ENCODE assay signal across 34 cellular contexts in genomic region chr5:18008940-18009339, GRCh38.
DNase-seq lines count a peak whose midpoint lies in the region; ATAC-seq, FAIRE-seq and TF ChIP-seq lines count a peak whose summit lies in the region.
"Had no signal": no experiment of that assay in that cellular context is flagged by ENCODE, and none has a peak within 500 bp of the region (broad histone marks: within the 10 kb centered on the region; RNA-seq: fewer than 3 reads in every experiment).

No MANE protein-coding gene starts in this region.

- intact Hi-C loops in PC-3 (cut with micrococcal nuclease): loop anchor here (5.0 kb wide), 1 partner anchor 57 kb away; no protein-coding TSS in a partner anchor

- BruUV-seq in PC-3 (replicated peaks; lab: Mats Ljungman, UMichigan): no TSS peak

- H3K4me3 ChIP-seq in PC-3 (ENCODE audit: low read length) (no peak overlapping the region), BE2C (ENCODE audit: low read depth, low read length) (no peak overlapping the region)
- H3K4me3 ChIP-seq: A549; BLaER1; BLaER1 treated with 17β-estradiol and CSF1 and Interleukin-3, amounts not matched to agents 10 nM and 100 nM had no signal

- no peaks in the 10 kb centered on the region for H3K9me2 ChIP-seq in PC-3 (replicated peaks; ENCODE audit: low read length)

- H3K27ac ChIP-seq in PC-3 (ENCODE audit: low read length): 0 out of 2 replicates have a peak overlapping the region, but pooled peaks have one; percentile 12
- H3K27ac ChIP-seq: 22Rv1; A549; BLaER1; BLaER1 treated with 17β-estradiol and CSF1 and Interleukin-3, amounts not matched to agents 10 nM and 100 nM; C4-2B had no signal

- TF ChIP-seq CTCF in PC-3 (conservative IDR thresholded peaks at IDR 0.05; ENCODE audit: low read depth, low read length) (no peak), BE2C (IDR thresholded peaks at IDR 0.05; ENCODE audit: low read depth, low read length) (no peak)

- H3K9me3 ChIP-seq in PC-3 (ENCODE audit: low read length) (no peaks in the 10 kb centered on the region), BE2C (no peaks in the 10 kb centered on the region)
- H3K9me3 ChIP-seq: Caco-2 had no signal

- no peak overlapping the region for H2AFZ ChIP-seq in PC-3 (ENCODE audit: low read length)

- H3K36me3 ChIP-seq in PC-3 (ENCODE audit: low read depth, low read length): no peaks in the 10 kb centered on the region
- no peaks in the 10 kb centered on the region for H3K36me3 ChIP-seq in BE2C
- H3K36me3 ChIP-seq: BLaER1; BLaER1 treated with 17β-estradiol and CSF1 and Interleukin-3, amounts not matched to agents 10 nM and 100 nM had no signal

- H4K20me1 ChIP-seq in PC-3 (ENCODE audit: low read length): no peaks in the 10 kb centered on the region
- H4K20me1 ChIP-seq: BLaER1; BLaER1 treated with 17β-estradiol and CSF1 and Interleukin-3, amounts not matched to agents 10 nM and 100 nM had no signal

- CTCF ChIA-PET in PC-3 (lab: Charles Lee): interaction anchor here (0.7 kb wide), 1 partner anchor 59 kb away, joined by 3 read pairs; no protein-coding TSS in a partner anchor

- POLR2A ChIA-PET in PC-3 (lab: Charles Lee; ENCODE audit: unreplicated experiment): no interaction called here

- no peaks in the 10 kb centered on the region for H3K79me2 ChIP-seq in PC-3 (ENCODE audit: low read length)

- H3K27me3 ChIP-seq in PC-3 (ENCODE audit: low read length): no peaks in the 10 kb centered on the region
- H3K27me3 ChIP-seq in BE2C: no peaks in the 10 kb centered on the region
- H3K27me3 ChIP-seq: BLaER1; BLaER1 treated with 17β-estradiol and CSF1 and Interleukin-3, amounts not matched to agents 10 nM and 100 nM had no signal

- H3K9ac ChIP-seq in PC-3 (ENCODE audit: low read length): no peak overlapping the region
- H3K9ac ChIP-seq: BLaER1; BLaER1 treated with 17β-estradiol and CSF1 and Interleukin-3, amounts not matched to agents 10 nM and 100 nM had no signal

- H3K4me1 ChIP-seq in PC-3 (ENCODE audit: insufficient read depth, low read length): peaks cover 15% of the 10 kb centered on the region
- H3K4me1 ChIP-seq in BE2C: no peaks in the 10 kb centered on the region
- H3K4me1 ChIP-seq: A549; BLaER1; BLaER1 treated with 17β-estradiol and CSF1 and Interleukin-3, amounts not matched to agents 10 nM and 100 nM; Caco-2 had no signal

- DNase-seq in NCI-H146 (lab: John Stamatoyannopoulos, UW): peak; percentile 14
- no peak for DNase-seq in NCI-H146 treated with DMSO at 0.1 percent for 48 hours (lab: John Stamatoyannopoulos, UW; ENCODE audit: unreplicated experiment)
- peak; percentile 38 for DNase-seq in NCI-H748 treated with DMSO at 0.1 percent for 48 hours (lab: John Stamatoyannopoulos, UW)
- no peak for DNase-seq in NCI-H748 (lab: John Stamatoyannopoulos, UW; ENCODE audit: unreplicated experiment)
- DNase-seq in PC-3: peak; percentile 50
- no peak for DNase-seq in BE2C
- no peak for DNase-seq in HK-2 (ENCODE audit: unreplicated experiment)
- DNase-seq: 8988T; ACHN; AML-193; C1 segment of cervical spinal cord; Caco-2; Calu3; CD4-positive, alpha-beta memory T cell; CD4-positive, alpha-beta T cell; CD4-positive, CD25-positive, alpha-beta regulatory T cell; CD8-positive, alpha-beta memory T cell; CD8-positive, alpha-beta T cell; COR-L47; DMS 273 treated with DMSO at 0.1 percent for 48 hours; DMS153; DMS53; DMS79; DMS79 treated with DMSO at 0.1 percent for 48 hours; DND-41; EL had no signal

- ATAC-seq in PC-3: peak; percentile 95
- ATAC-seq: A549; CD8-positive, alpha-beta T cell had no signal

- peak; percentile 21 for FAIRE-seq in islet of Langerhans (lab: Jason Lieb, UNC)
- FAIRE-seq: A204.1, A549, D721Med had no signal

- H3K4me2 ChIP-seq in PC-3 (ENCODE audit: low read length): peak overlapping the region; percentile 20
- H3K4me2 ChIP-seq: A549; BLaER1; BLaER1 treated with 17β-estradiol and CSF1 and Interleukin-3, amounts not matched to agents 10 nM and 100 nM had no signal

- no peaks in the 10 kb centered on the region for H3F3A ChIP-seq in PC-3 (ENCODE audit: low read length, unreplicated experiment)

Comparison
In these comparisons a context has a peak if more than half of its experiments do, and no peak if none do; other contexts are left out.
1. DNase-seq: peak in NCI-H146 (single experiment), NCI-H748 treated with DMSO at 0.1 percent for 48 hours (single experiment) and PC-3 (single experiment); none in NCI-H146 treated with DMSO at 0.1 percent for 48 hours (single experiment), NCI-H748 (single experiment), BE2C (single experiment) and HK-2 (single experiment).